Comparison of ENCODE assay signal across 8 cellular contexts in genomic region chr20:36092424-36093024, GRCh38.
A peak's percentile ranks its signal among the peaks of the same experiment; 100 is the strongest.
DNase-seq lines count a peak whose midpoint lies in the region; ATAC-seq and TF ChIP-seq lines count a peak whose summit lies in the region.

No MANE protein-coding gene starts in this region.

- H3K9me3 ChIP-seq in ovary = no peaks in the 10 kb centered on the region

- H3K36me3 Mint-ChIP-seq in activated T-cell treated with anti-CD3 and anti-CD28 coated beads, Interleukin-2, amount 50 U/mL, for 4 hours (ENCODE audit: insufficient read depth) = no peaks in the 10 kb centered on the region

- no peak for TF ChIP-seq EP300 in ovary (IDR thresholded peaks at IDR 0.05)

- no peak for TF ChIP-seq CTCF in HFF-Myc (IDR thresholded peaks at IDR 0.05; ENCODE audit: low read depth, low read length, missing control alignments)
- no peak for TF ChIP-seq CTCF in ovary (IDR thresholded peaks at IDR 0.05)

- peak overlapping the region in 1 of 2 donors; percentile 14 for H3K27ac ChIP-seq in ovary

- H3K27me3 Mint-ChIP-seq in activated T-cell treated with anti-CD3 and anti-CD28 coated beads, Interleukin-2, amount 50 U/mL, for 4 hours (ENCODE audit: low read depth) = peaks cover 48% of the 10 kb centered on the region

- H3K4me1 Mint-ChIP-seq in activated T-cell treated with anti-CD3 and anti-CD28 coated beads, Interleukin-2, amount 50 U/mL, for 4 hours (ENCODE audit: low read depth) = peaks cover 9% of the 10 kb centered on the region

- peak; percentile 36 to 46 for ATAC-seq in activated T-cell treated with anti-CD3 and anti-CD28 coated beads, Interleukin-2, amount 50 U/mL, for 4 hours

- WGBS in ovary, 3 donors = 0% methylated on average over 50 to 85 of the region's 85 CpGs

- no peaks in the 10 kb centered on the region for H3K9me3 Mint-ChIP-seq in activated T-cell treated with anti-CD3 and anti-CD28 coated beads, Interleukin-2, amount 50 U/mL, for 4 hours

- intact Hi-C loops in ovary (cut with DNase I) = no loop called here

- H3K4me1 ChIP-seq in ovary (ENCODE audit: insufficient read depth) = peaks cover 5% of the 10 kb centered on the region

- H3K27me3 ChIP-seq in ovary = no peaks in the 10 kb centered on the region

- peak; percentile 70 for DNase-seq in AG20443 (ENCODE audit: low spot score)
- DNase-seq in HFF-Myc (ENCODE audit: extremely low read depth, low read depth) = no peak
- DNase-seq in activated T-cell treated with anti-CD3 and anti-CD28 coated beads, Interleukin-2, amount 50 U/mL, for 4 hours = no peak
- DNase-seq in germinal center (ENCODE audit: low spot score) = peak; percentile 30
- DNase-seq in ovary = peak in 4 of 5 donors; percentile 15 to 50 (median 32)
- no peak for DNase-seq in NCI-H446 treated with DMSO at 0.1 percent for 48 hours (lab: John Stamatoyannopoulos, UW)
- no peak for DNase-seq in activated CD4-positive, CD25-positive, alpha-beta regulatory T cell (lab: John Stamatoyannopoulos, UW)
- DNase-seq in NCI-H526 treated with DMSO at 0.1 percent for 48 hours (lab: John Stamatoyannopoulos, UW) = no peak

- H3K4me3 Mint-ChIP-seq in activated T-cell treated with anti-CD3 and anti-CD28 coated beads, Interleukin-2, amount 50 U/mL, for 4 hours = peak overlapping the region; percentile 82

- peak overlapping the region; percentile 53 for H3K4me3 ChIP-seq in HFF-Myc (replicated peaks; ENCODE audit: low read depth, low read length)
- peak overlapping the region; percentile 56 for H3K4me3 ChIP-seq in ovary

- no peaks in the 10 kb centered on the region for H3K36me3 ChIP-seq in ovary

- TF ChIP-seq POLR2A in ovary (IDR thresholded peaks at IDR 0.05) = no peak

Comparison
In these comparisons a context has a peak if more than half of its experiments do, and no peak if none do; other contexts are left out.
1. DNase-seq: peak in AG20443 (single experiment), germinal center (single experiment) and ovary (4 of 5); none in HFF-Myc (single experiment), activated T-cell treated with anti-CD3 and anti-CD28 coated beads, Interleukin-2, amount 50 U/mL, for 4 hours (single experiment), NCI-H446 treated with DMSO at 0.1 percent for 48 hours (single experiment), activated CD4-positive, CD25-positive, alpha-beta regulatory T cell (0 of 4) and NCI-H526 treated with DMSO at 0.1 percent for 48 hours (single experiment).